In the genomic region with DNA sequence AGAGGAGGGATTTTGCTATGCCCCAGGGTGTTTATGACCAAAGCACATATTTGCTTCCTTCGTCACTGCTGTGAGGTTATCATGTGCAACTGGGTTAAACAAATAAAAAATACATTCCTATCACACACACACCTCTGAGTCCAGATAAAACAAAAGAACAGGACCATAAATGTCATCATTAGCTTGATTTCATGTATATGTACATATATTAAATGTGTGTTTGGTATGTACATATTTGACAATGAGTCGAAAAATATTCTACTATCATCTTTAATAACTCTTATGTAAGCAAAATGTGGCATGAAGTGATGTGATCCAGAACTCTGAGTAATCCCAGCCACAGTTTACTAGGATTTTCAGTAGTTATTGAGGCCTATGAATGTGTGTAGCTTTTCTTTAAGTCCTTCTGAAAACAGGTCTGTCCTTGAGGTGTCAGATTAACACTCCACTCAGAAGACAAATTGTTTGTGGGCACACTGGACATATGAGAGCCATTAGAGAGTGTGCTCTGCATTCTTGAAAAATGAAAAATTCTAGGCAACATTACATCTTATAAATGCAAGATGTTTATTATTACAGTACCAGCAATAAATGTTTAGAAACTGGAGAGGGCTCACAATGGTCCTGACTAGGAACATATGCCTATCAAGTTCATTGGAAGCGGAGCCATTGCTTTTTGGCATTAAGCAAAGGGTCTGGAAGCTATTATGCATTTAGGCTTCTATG, we compare ENCODE assay signal across 11 cellular contexts.
A peak's percentile ranks its signal among the peaks of the same experiment; 100 is the strongest.
DNase-seq lines count a peak whose midpoint lies in the region; ATAC-seq, FAIRE-seq and TF ChIP-seq lines count a peak whose summit lies in the region.
"Had no signal": no experiment of that assay in that cellular context is flagged by ENCODE, and none has a peak within 500 bp of the region (broad histone marks: within the 10 kb centered on the region; RNA-seq: fewer than 3 reads in every experiment).

No MANE protein-coding gene starts in this region.

- FAIRE-seq in astrocyte (lab: Jason Lieb, UNC), result peak; percentile 90
- FAIRE-seq in D721Med (lab: Jason Lieb, UNC), result no peak

- peak overlapping the region; percentile 50 for H3K27ac ChIP-seq in astrocyte (ENCODE audit: low read depth, low read length)
- no peak overlapping the region for H3K27ac ChIP-seq in left lung

- H3K9me3 ChIP-seq in astrocyte (ENCODE audit: insufficient read depth, low read depth, low read length), result no peaks in the 10 kb centered on the region
- no peaks in the 10 kb centered on the region for H3K9me3 ChIP-seq in left lung
- H3K9me3 ChIP-seq: heart left ventricle had no signal

- intact Hi-C loops in left lung (cut with DNase I), result no loop called here

- no peaks in the 10 kb centered on the region for H3K27me3 ChIP-seq in astrocyte (ENCODE audit: insufficient read depth, low read length)
- H3K27me3 ChIP-seq in left lung, result no peaks in the 10 kb centered on the region
- H3K27me3 ChIP-seq: heart left ventricle had no signal

- no peaks in the 10 kb centered on the region for H3K79me2 ChIP-seq in astrocyte (ENCODE audit: insufficient read depth, low read length)

- DNase-seq in AG10803 (ENCODE audit: low read depth) (peak; percentile 93), astrocyte (ENCODE audit: low read depth) (peak; percentile 86), left lung (no peak), D721Med (ENCODE audit: insufficient read length, low spot score) (no peak), D341Med (ENCODE audit: low spot score) (no peak)
- DNase-seq: activated CD4-positive, alpha-beta T cell treated with anti-CD3 and anti-CD28 coated beads, Interleukin-2, amount 10 ng/mL, durations not matched to agents 24 days and 14 days; CD4-positive, CD25-positive, alpha-beta regulatory T cell; heart left ventricle had no signal

- H3K4me3 ChIP-seq in AG10803 (ENCODE audit: low read length) (no peak overlapping the region), astrocyte (ENCODE audit: insufficient read depth, low read depth, low read length) (no peak overlapping the region), left lung (no peak overlapping the region)
- H3K4me3 ChIP-seq: heart left ventricle had no signal

- H3K36me3 Mint-ChIP-seq in astrocyte (ENCODE audit: low read depth, unreplicated experiment), result no peaks in the 10 kb centered on the region
- H3K36me3 Mint-ChIP-seq: CD4-positive, CD25-positive, alpha-beta regulatory T cell had no signal

- H3K9me3 Mint-ChIP-seq in astrocyte (ENCODE audit: unreplicated experiment), result no peaks in the 10 kb centered on the region
- H3K9me3 Mint-ChIP-seq: activated CD4-positive, alpha-beta T cell treated with anti-CD3 and anti-CD28 coated beads, Interleukin-2, amount 10 ng/mL, durations not matched to agents 24 days and 14 days had no signal

- H3K27ac Mint-ChIP-seq in astrocyte (ENCODE audit: unreplicated experiment), result peak overlapping the region; percentile 49
- H3K27ac Mint-ChIP-seq: activated CD4-positive, alpha-beta T cell treated with anti-CD3 and anti-CD28 coated beads, Interleukin-2, amount 10 ng/mL, durations not matched to agents 24 days and 14 days; CD4-positive, CD25-positive, alpha-beta regulatory T cell had no signal

- H3K4me1 Mint-ChIP-seq in astrocyte (ENCODE audit: low read depth, unreplicated experiment), result peaks cover 13% of the 10 kb centered on the region
- H3K4me1 Mint-ChIP-seq: activated CD4-positive, alpha-beta T cell treated with anti-CD3 and anti-CD28 coated beads, Interleukin-2, amount 10 ng/mL, durations not matched to agents 24 days and 14 days; CD4-positive, CD25-positive, alpha-beta regulatory T cell had no signal

- no peak for TF ChIP-seq EP300 in Ishikawa (IDR thresholded peaks at IDR 0.05; ENCODE audit: borderline replicate concordance)

- ATAC-seq in left lung (peak; percentile 41), HG03196 (IDR thresholded peaks at IDR 0.05; ENCODE audit: unreplicated experiment) (no peak), GM21423 (IDR thresholded peaks at IDR 0.05; ENCODE audit: unreplicated experiment) (no peak)
- ATAC-seq: heart left ventricle had no signal

- TF ChIP-seq RAD21 in Ishikawa (IDR thresholded peaks at IDR 0.05; ENCODE audit: low read depth), result no peak

- no peak for TF ChIP-seq CTCF in AG10803 (conservative IDR thresholded peaks at IDR 0.05; ENCODE audit: low read length)
- TF ChIP-seq CTCF in astrocyte (IDR thresholded peaks at IDR 0.05; ENCODE audit: insufficient read depth, low read depth, low read length), result no peak
- TF ChIP-seq CTCF in left lung (IDR thresholded peaks at IDR 0.05), result no peak
- TF ChIP-seq CTCF in D721Med (IDR thresholded peaks at IDR 0.05; ENCODE audit: insufficient read depth, missing control alignments), result no peak

- H3K4me3 Mint-ChIP-seq in astrocyte (ENCODE audit: unreplicated experiment), result no peak overlapping the region
- H3K4me3 Mint-ChIP-seq: activated CD4-positive, alpha-beta T cell treated with anti-CD3 and anti-CD28 coated beads, Interleukin-2, amount 10 ng/mL, durations not matched to agents 24 days and 14 days; CD4-positive, CD25-positive, alpha-beta regulatory T cell had no signal

- H3K36me3 ChIP-seq in astrocyte (ENCODE audit: insufficient read depth, low read length), result no peaks in the 10 kb centered on the region
- H3K36me3 ChIP-seq in left lung, result no peaks in the 10 kb centered on the region
- H3K36me3 ChIP-seq: heart left ventricle had no signal

- no peak overlapping the region for H3K9ac ChIP-seq in astrocyte (ENCODE audit: low read length)

- H4K20me1 ChIP-seq in astrocyte (ENCODE audit: insufficient read depth, low read length), result no peaks in the 10 kb centered on the region

- peak overlapping the region; percentile 3 for H3K4me2 ChIP-seq in astrocyte (ENCODE audit: low read length)

- H3K4me1 ChIP-seq in astrocyte (ENCODE audit: insufficient read depth, low read length) (peaks cover 15% of the 10 kb centered on the region), left lung (no peaks in the 10 kb centered on the region)
- H3K4me1 ChIP-seq: heart left ventricle had no signal

- H2AFZ ChIP-seq in astrocyte (ENCODE audit: low read depth, low read length), result no peak overlapping the region

- H3K27me3 Mint-ChIP-seq in astrocyte (ENCODE audit: low read depth, unreplicated experiment), result no peaks in the 10 kb centered on the region
- H3K27me3 Mint-ChIP-seq: activated CD4-positive, alpha-beta T cell treated with anti-CD3 and anti-CD28 coated beads, Interleukin-2, amount 10 ng/mL, durations not matched to agents 24 days and 14 days; CD4-positive, CD25-positive, alpha-beta regulatory T cell had no signal

TF ChIP-seq in Ishikawa, 13 proteins besides CTCF, POLR2A, EP300 and RAD21:
- TF ChIP-seq, protein P1, sequence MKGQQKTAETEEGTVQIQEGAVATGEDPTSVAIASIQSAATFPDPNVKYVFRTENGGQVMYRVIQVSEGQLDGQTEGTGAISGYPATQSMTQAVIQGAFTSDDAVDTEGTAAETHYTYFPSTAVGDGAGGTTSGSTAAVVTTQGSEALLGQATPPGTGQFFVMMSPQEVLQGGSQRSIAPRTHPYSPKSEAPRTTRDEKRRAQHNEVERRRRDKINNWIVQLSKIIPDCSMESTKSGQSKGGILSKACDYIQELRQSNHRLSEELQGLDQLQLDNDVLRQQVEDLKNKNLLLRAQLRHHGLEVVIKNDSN (IDR thresholded peaks at IDR 0.05), result no peak
- no peak for TF ChIP-seq MAX (IDR thresholded peaks at IDR 0.05)
- no peak for TF ChIP-seq CEBPB (IDR thresholded peaks at IDR 0.05)
- peak; percentile 29; the same call in 1 of the 2 replicates for TF ChIP-seq TEAD4 (IDR thresholded peaks at IDR 0.05)

Comparison
In these comparisons a context has a peak if more than half of its experiments do, and no peak if none do; other contexts are left out.
1. DNase-seq: peak in AG10803 (single experiment) and astrocyte (single experiment); none in left lung (0 of 2), D721Med (single experiment) and D341Med (single experiment).